Comparison of ENCODE assay signal across 2 cellular contexts in the genomic region with DNA sequence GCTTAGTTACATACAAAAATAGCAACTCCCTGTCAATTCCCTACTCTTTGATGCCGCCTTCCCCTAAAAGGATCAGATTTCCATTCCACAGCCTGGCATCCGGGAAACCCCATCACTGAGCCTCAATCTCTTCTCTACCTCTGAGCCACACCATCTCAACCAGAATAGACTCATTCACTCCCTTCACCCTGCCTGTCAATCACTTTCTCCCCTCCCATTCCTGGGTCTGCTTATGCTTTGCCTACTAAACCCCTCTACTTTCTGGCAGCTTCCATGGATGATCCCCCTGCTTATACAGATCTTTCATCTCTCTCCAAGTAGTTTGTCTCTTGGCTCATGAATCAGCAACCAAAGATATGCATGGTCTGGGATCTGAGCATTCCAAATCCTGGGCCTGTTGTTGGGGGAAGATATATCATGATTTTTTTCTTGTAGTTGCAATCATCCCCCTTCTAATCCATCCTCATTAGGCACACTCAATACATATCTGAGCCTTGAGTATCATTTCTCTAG.
TF ChIP-seq lines count a peak whose summit lies in the region.

No MANE protein-coding gene starts in this region.

TF ChIP-seq in SK-N-SH, 30 proteins besides CTCF, POLR2A, EP300 and RAD21:
- TF ChIP-seq, protein P1, sequence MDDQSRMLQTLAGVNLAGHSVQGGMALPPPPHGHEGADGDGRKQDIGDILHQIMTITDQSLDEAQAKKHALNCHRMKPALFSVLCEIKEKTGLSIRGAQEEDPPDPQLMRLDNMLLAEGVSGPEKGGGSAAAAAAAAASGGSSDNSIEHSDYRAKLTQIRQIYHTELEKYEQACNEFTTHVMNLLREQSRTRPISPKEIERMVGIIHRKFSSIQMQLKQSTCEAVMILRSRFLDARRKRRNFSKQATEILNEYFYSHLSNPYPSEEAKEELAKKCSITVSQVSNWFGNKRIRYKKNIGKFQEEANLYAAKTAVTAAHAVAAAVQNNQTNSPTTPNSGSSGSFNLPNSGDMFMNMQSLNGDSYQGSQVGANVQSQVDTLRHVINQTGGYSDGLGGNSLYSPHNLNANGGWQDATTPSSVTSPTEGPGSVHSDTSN (IDR thresholded peaks at IDR 0.05), result 0 out of 2 replicates have a peak, but pooled peaks have one; percentile 26
- no peak for TF ChIP-seq GATA2 (CRISPR knock-in tag; IDR thresholded peaks at IDR 0.05)
- TF ChIP-seq CHD2 (IDR thresholded peaks at IDR 0.05; ENCODE audit: low read length, partially characterized antibody), result no peak
- TF ChIP-seq FOXM1 (IDR thresholded peaks at IDR 0.05; ENCODE audit: low read depth), result no peak
- TF ChIP-seq FOXJ3 (CRISPR knock-in tag; IDR thresholded peaks at IDR 0.05), result no peak
- TF ChIP-seq, protein P2, sequence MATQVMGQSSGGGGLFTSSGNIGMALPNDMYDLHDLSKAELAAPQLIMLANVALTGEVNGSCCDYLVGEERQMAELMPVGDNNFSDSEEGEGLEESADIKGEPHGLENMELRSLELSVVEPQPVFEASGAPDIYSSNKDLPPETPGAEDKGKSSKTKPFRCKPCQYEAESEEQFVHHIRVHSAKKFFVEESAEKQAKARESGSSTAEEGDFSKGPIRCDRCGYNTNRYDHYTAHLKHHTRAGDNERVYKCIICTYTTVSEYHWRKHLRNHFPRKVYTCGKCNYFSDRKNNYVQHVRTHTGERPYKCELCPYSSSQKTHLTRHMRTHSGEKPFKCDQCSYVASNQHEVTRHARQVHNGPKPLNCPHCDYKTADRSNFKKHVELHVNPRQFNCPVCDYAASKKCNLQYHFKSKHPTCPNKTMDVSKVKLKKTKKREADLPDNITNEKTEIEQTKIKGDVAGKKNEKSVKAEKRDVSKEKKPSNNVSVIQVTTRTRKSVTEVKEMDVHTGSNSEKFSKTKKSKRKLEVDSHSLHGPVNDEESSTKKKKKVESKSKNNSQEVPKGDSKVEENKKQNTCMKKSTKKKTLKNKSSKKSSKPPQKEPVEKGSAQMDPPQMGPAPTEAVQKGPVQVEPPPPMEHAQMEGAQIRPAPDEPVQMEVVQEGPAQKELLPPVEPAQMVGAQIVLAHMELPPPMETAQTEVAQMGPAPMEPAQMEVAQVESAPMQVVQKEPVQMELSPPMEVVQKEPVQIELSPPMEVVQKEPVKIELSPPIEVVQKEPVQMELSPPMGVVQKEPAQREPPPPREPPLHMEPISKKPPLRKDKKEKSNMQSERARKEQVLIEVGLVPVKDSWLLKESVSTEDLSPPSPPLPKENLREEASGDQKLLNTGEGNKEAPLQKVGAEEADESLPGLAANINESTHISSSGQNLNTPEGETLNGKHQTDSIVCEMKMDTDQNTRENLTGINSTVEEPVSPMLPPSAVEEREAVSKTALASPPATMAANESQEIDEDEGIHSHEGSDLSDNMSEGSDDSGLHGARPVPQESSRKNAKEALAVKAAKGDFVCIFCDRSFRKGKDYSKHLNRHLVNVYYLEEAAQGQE (IDR thresholded peaks at IDR 0.05; ENCODE audit: low read depth, low read length), result no peak
- TF ChIP-seq TCF12 (IDR thresholded peaks at IDR 0.05), result no peak
- no peak for TF ChIP-seq GABPA (IDR thresholded peaks at IDR 0.05; ENCODE audit: low read depth)

TF ChIP-seq in SK-N-SH treated with all-trans-retinoic acid at 6 μM for 48 hours, 23 proteins besides CTCF, POLR2A, EP300 and RAD21 (continued from another document):
- TF ChIP-seq ZNF70 (CRISPR knock-in tag; IDR thresholded peaks at IDR 0.05), result no peak
- TF ChIP-seq PPARA (CRISPR knock-in tag; IDR thresholded peaks at IDR 0.05; ENCODE audit: borderline replicate concordance), result no peak
- TF ChIP-seq, protein P3, sequence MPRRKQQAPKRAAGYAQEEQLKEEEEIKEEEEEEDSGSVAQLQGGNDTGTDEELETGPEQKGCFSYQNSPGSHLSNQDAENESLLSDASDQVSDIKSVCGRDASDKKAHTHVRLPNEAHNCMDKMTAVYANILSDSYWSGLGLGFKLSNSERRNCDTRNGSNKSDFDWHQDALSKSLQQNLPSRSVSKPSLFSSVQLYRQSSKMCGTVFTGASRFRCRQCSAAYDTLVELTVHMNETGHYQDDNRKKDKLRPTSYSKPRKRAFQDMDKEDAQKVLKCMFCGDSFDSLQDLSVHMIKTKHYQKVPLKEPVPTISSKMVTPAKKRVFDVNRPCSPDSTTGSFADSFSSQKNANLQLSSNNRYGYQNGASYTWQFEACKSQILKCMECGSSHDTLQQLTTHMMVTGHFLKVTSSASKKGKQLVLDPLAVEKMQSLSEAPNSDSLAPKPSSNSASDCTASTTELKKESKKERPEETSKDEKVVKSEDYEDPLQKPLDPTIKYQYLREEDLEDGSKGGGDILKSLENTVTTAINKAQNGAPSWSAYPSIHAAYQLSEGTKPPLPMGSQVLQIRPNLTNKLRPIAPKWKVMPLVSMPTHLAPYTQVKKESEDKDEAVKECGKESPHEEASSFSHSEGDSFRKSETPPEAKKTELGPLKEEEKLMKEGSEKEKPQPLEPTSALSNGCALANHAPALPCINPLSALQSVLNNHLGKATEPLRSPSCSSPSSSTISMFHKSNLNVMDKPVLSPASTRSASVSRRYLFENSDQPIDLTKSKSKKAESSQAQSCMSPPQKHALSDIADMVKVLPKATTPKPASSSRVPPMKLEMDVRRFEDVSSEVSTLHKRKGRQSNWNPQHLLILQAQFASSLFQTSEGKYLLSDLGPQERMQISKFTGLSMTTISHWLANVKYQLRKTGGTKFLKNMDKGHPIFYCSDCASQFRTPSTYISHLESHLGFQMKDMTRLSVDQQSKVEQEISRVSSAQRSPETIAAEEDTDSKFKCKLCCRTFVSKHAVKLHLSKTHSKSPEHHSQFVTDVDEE (CRISPR knock-in tag; IDR thresholded peaks at IDR 0.05), result no peak
- TF ChIP-seq CSDC2 (CRISPR knock-in tag; IDR thresholded peaks at IDR 0.05), result no peak
- TF ChIP-seq TCF4 (CRISPR knock-in tag; IDR thresholded peaks at IDR 0.05; ENCODE audit: borderline replicate concordance), result no peak
- TF ChIP-seq RARB (CRISPR knock-in tag; IDR thresholded peaks at IDR 0.05), result no peak
- no peak for TF ChIP-seq GLIS3 (CRISPR knock-in tag; IDR thresholded peaks at IDR 0.05)
- no peak for TF ChIP-seq BACH2 (CRISPR knock-in tag; IDR thresholded peaks at IDR 0.05; ENCODE audit: borderline replicate concordance)
